ENCODE assay signal across 9 cellular contexts in the genomic region with DNA sequence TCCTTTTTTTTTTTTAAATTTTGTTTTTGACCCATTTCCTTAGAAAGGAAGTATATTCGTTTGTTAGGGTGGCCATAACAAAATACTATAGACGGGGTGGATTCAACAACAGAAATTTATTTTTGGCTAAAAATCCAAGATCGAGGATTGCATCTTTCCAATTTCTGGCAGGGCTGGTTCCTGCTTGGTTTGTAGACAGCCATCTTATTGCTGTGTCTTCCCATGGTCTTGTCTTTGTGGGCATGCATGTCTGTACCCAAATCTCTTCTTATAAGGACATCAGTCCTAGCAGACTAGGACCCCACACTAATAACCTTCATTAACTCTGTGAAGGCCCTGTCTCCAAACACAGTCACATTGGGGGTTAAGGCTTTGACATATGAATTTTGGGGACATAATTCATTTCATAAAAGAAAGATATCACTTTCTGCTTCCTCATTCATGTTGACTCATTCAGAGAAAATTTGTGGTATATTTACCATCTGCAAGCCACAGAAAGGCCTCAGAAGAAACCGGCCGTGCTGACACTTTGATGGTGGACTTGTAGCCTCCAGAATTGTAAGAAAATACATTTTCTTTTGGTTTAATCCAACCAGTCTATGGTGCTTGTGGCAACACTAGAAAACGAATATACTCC.
DNase-seq lines count a peak whose midpoint lies in the region; ATAC-seq and TF ChIP-seq lines count a peak whose summit lies in the region.
"Had no signal": no experiment of that assay in that cellular context is flagged by ENCODE, and none has a peak within 500 bp of the region (broad histone marks: within the 10 kb centered on the region; RNA-seq: fewer than 3 reads in every experiment).

No MANE protein-coding gene starts in this region.

- no peak for TF ChIP-seq CTCF in osteoblast (IDR thresholded peaks at IDR 0.05; ENCODE audit: extremely low read depth, low read depth, low read length)
- TF ChIP-seq CTCF in dorsolateral prefrontal cortex (IDR thresholded peaks at IDR 0.05 in 54 of 56, conservative IDR thresholded peaks at IDR 0.05 in 2 of 56; ENCODE audit: low read depth in 1 of 56, partially characterized antibody in 56 of 56): no peak

- intact Hi-C loops in dorsolateral prefrontal cortex (cut with DNase I): no loop called here

- H3K4me1 Mint-ChIP-seq in stimulated activated effector memory CD8-positive, alpha-beta T cell treated with anti-CD3 and anti-CD28 coated beads, Interleukin-12 subunit alpha, Interleukin-12 subunit beta, amount 100 ng/mL, for 72 hours: peaks cover 17% of the 10 kb centered on the region

- H3K36me3 ChIP-seq in osteoblast (ENCODE audit: insufficient read depth, low read length): no peaks in the 10 kb centered on the region

- peak; percentile 83 for ATAC-seq in HG02885 (IDR thresholded peaks at IDR 0.05; ENCODE audit: poor library complexity, unreplicated experiment)
- ATAC-seq in stimulated activated effector memory CD8-positive, alpha-beta T cell treated with anti-CD3 and anti-CD28 coated beads, Interleukin-12 subunit alpha, Interleukin-12 subunit beta, amount 100 ng/mL, for 72 hours: no peak

- no peak overlapping the region for H3K27ac ChIP-seq in osteoblast (ENCODE audit: low read depth, low read length)
- H3K27ac ChIP-seq in dorsolateral prefrontal cortex: no peak overlapping the region
- H3K27ac ChIP-seq in substantia nigra (ENCODE audit: low read depth, low read length, poor library complexity, severe bottlenecking): no peak overlapping the region

- H3K9me3 Mint-ChIP-seq in stimulated activated effector memory CD8-positive, alpha-beta T cell treated with anti-CD3 and anti-CD28 coated beads, Interleukin-12 subunit alpha, Interleukin-12 subunit beta, amount 100 ng/mL, for 72 hours: no peaks in the 10 kb centered on the region

- H2AFZ ChIP-seq in osteoblast (ENCODE audit: low read length): peak overlapping the region; percentile 55

- H3K27ac Mint-ChIP-seq in stimulated activated effector memory CD8-positive, alpha-beta T cell treated with anti-CD3 and anti-CD28 coated beads, Interleukin-12 subunit alpha, Interleukin-12 subunit beta, amount 100 ng/mL, for 72 hours: no peak overlapping the region

- peak overlapping the region; percentile 2 for H3K4me2 ChIP-seq in osteoblast (ENCODE audit: insufficient read depth, low read length)

- peaks cover 21% of the 10 kb centered on the region for H3K4me1 ChIP-seq in osteoblast (ENCODE audit: insufficient read depth, low read length)

- H4K20me1 ChIP-seq in osteoblast (ENCODE audit: insufficient read depth, low read length): no peaks in the 10 kb centered on the region

- H3K36me3 Mint-ChIP-seq in stimulated activated effector memory CD8-positive, alpha-beta T cell treated with anti-CD3 and anti-CD28 coated beads, Interleukin-12 subunit alpha, Interleukin-12 subunit beta, amount 100 ng/mL, for 72 hours: no peaks in the 10 kb centered on the region

- no peaks in the 10 kb centered on the region for H3K9me3 ChIP-seq in osteoblast (ENCODE audit: low read depth, low read length)

- no peaks in the 10 kb centered on the region for H3K79me2 ChIP-seq in osteoblast (ENCODE audit: insufficient read depth, low read length)

- H3K27me3 ChIP-seq in osteoblast (ENCODE audit: insufficient read depth, low read length) (no peaks in the 10 kb centered on the region), dorsolateral prefrontal cortex (no peaks in the 10 kb centered on the region)

- DNase-seq in GM19238 (ENCODE audit: insufficient read length, low spot score): peak; percentile 15
- peak; percentile 75 for DNase-seq in NOMO-1 treated with DMSO at 0.1 percent for 48 hours (lab: John Stamatoyannopoulos, UW; ENCODE audit: unreplicated experiment)
- no peak for DNase-seq in osteoblast (ENCODE audit: insufficient read length, low spot score, missing footprints)
- DNase-seq in stimulated activated effector memory CD8-positive, alpha-beta T cell treated with anti-CD3 and anti-CD28 coated beads, Interleukin-12 subunit alpha, Interleukin-12 subunit beta, amount 100 ng/mL, for 72 hours (ENCODE audit: low spot score in 2 of 2): no peak
- no peak for DNase-seq in dorsolateral prefrontal cortex
- no peak for DNase-seq in substantia nigra (lab: John Stamatoyannopoulos, UW)
- DNase-seq in HuH-7.5 (ENCODE audit: low spot score): no peak
- DNase-seq: small intestine had no signal

- no peak overlapping the region for H3K4me3 Mint-ChIP-seq in stimulated activated effector memory CD8-positive, alpha-beta T cell treated with anti-CD3 and anti-CD28 coated beads, Interleukin-12 subunit alpha, Interleukin-12 subunit beta, amount 100 ng/mL, for 72 hours

- H3K4me3 ChIP-seq in osteoblast (ENCODE audit: insufficient read depth, low read length): no peak overlapping the region
- H3K4me3 ChIP-seq in dorsolateral prefrontal cortex: no peak overlapping the region

Comparison
In these comparisons a context has a peak if more than half of its experiments do, and no peak if none do; other contexts are left out.
1. DNase-seq: peak in GM19238 (single experiment) and NOMO-1 treated with DMSO at 0.1 percent for 48 hours (single experiment); none in osteoblast (single experiment), stimulated activated effector memory CD8-positive, alpha-beta T cell treated with anti-CD3 and anti-CD28 coated beads, Interleukin-12 subunit alpha, Interleukin-12 subunit beta, amount 100 ng/mL, for 72 hours (0 of 2), dorsolateral prefrontal cortex (0 of 10), substantia nigra (0 of 49) and HuH-7.5 (single experiment).